In the genomic region with DNA sequence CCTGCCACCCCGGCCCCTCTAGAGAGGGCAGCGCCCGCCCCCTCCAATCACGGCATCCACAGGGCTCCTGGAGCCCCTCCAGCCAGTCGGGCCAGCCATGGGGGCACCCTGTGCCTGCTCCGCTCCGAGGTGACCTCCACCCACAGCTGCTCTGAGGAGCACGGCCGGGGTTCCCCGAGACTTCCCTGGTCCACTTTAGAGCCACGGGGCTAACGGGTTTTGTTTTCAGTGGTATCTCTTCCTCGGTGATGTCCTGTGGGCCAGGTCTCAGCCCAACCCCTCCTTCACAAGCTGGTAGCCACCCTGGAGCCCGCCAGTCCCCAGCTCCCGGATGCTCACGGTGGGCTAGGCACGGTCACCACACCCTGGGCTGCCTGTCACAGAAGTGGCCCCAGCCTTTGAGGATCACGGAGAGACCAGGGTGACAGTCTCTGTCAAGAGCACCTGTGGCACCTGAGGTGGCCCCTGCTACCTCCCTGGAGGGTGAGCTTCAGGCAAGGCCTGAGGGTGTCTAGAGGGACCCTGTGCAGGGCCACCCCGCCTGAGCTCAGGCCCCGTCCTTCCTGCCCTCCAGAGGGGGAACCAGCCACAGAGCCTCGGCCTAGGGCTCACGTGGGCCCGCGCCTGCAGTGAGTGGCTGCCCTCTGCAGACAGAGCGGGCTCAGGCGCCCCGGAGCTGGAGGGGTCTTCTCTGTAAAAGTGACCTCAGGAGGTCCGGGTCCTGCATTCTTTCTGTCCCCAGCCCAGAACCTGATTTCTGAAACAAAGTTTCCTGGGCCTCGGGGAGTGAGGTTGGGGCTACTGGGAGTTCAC, we compare ENCODE assay signal across 22 cellular contexts.
A peak's percentile ranks its signal among the peaks of the same experiment; 100 is the strongest.
DNase-seq lines count a peak whose midpoint lies in the region; FAIRE-seq and TF ChIP-seq lines count a peak whose summit lies in the region.
"Had no signal": no experiment of that assay in that cellular context is flagged by ENCODE, and none has a peak within 500 bp of the region (broad histone marks: within the 10 kb centered on the region; RNA-seq: fewer than 3 reads in every experiment).

No MANE protein-coding gene starts in this region.

- peak; percentile 51 for DNase-seq in activated CD4-positive, alpha-beta T cell treated with anti-CD3 and anti-CD28 coated beads, Interleukin-2, amount 10 ng/mL, durations not matched to agents 24 days and 14 days
- no peak for DNase-seq in activated CD4-positive, alpha-beta T cell treated with anti-CD3 and anti-CD28 coated beads, Interleukin-2, amount 50 U/mL, for 4 hours
- peak; percentile 19 for DNase-seq in GM12892 (ENCODE audit: insufficient read length)
- peak; percentile 69 for DNase-seq in coronary artery (ENCODE audit: low spot score)
- DNase-seq in posterior vena cava (ENCODE audit: low spot score), result peak; percentile 77
- DNase-seq in NCI-H524 treated with DMSO at 0.1 percent for 48 hours (lab: John Stamatoyannopoulos, UW), result no peak
- DNase-seq in NCI-H2196 (lab: John Stamatoyannopoulos, UW; ENCODE audit: unreplicated experiment), result no peak
- no peak for DNase-seq in stimulated activated CD8-positive, alpha-beta memory T cell treated with anti-CD3 and anti-CD28 coated beads, Interleukin-4, amount 100 ng/mL, for 48 hours
- DNase-seq: activated naive CD4-positive, alpha-beta T cell; body of pancreas; cortex of kidney; DMS53; gastrocnemius medialis; mammary epithelial cell; naive B cell; NCI-H1417; NCI-H2227 treated with DMSO at 0.1 percent for 48 hours; transverse colon had no signal

- H3K4me3 ChIP-seq in coronary artery, result no peak overlapping the region
- H3K4me3 ChIP-seq: body of pancreas, gastrocnemius medialis, prostate gland, transverse colon had no signal

- H3K36me3 Mint-ChIP-seq in activated CD4-positive, alpha-beta T cell treated with anti-CD3 and anti-CD28 coated beads, Interleukin-2, amount 10 ng/mL, durations not matched to agents 24 days and 14 days (ENCODE audit: low read depth), result no peaks in the 10 kb centered on the region
- H3K36me3 Mint-ChIP-seq: naive B cell; stimulated activated effector memory CD8-positive, alpha-beta T cell treated with anti-CD3 and anti-CD28 coated beads, Interleukin-12 subunit alpha, Interleukin-12 subunit beta, amount 100 ng/mL, for 72 hours had no signal

- no peak overlapping the region for H3K4me3 Mint-ChIP-seq in activated CD4-positive, alpha-beta T cell treated with anti-CD3 and anti-CD28 coated beads, Interleukin-2, amount 10 ng/mL, durations not matched to agents 24 days and 14 days
- H3K4me3 Mint-ChIP-seq: CD4-positive, alpha-beta T cell; naive B cell; stimulated activated effector memory CD8-positive, alpha-beta T cell treated with anti-CD3 and anti-CD28 coated beads, Interleukin-12 subunit alpha, Interleukin-12 subunit beta, amount 100 ng/mL, for 72 hours had no signal

- no peaks in the 10 kb centered on the region for H3K27me3 Mint-ChIP-seq in activated CD4-positive, alpha-beta T cell treated with anti-CD3 and anti-CD28 coated beads, Interleukin-2, amount 10 ng/mL, durations not matched to agents 24 days and 14 days

- H3K9me3 Mint-ChIP-seq in activated CD4-positive, alpha-beta T cell treated with anti-CD3 and anti-CD28 coated beads, Interleukin-2, amount 10 ng/mL, durations not matched to agents 24 days and 14 days, result no peaks in the 10 kb centered on the region
- H3K9me3 Mint-ChIP-seq: CD4-positive, alpha-beta T cell; stimulated activated effector memory CD8-positive, alpha-beta T cell treated with anti-CD3 and anti-CD28 coated beads, Interleukin-12 subunit alpha, Interleukin-12 subunit beta, amount 100 ng/mL, for 72 hours had no signal

- no peaks in the 10 kb centered on the region for H3K4me1 Mint-ChIP-seq in activated CD4-positive, alpha-beta T cell treated with anti-CD3 and anti-CD28 coated beads, Interleukin-2, amount 10 ng/mL, durations not matched to agents 24 days and 14 days
- H3K4me1 Mint-ChIP-seq: naive B cell had no signal

- intact Hi-C loops in activated CD4-positive, alpha-beta T cell treated with anti-CD3 and anti-CD28 coated beads, Interleukin-2, amount 10 ng/mL, durations not matched to agents 24 days and 14 days (cut with micrococcal nuclease), result no loop called here
- intact Hi-C loops in posterior vena cava (cut with DNase I), result no loop called here

- no peak for TF ChIP-seq POLR2A in GM12892 (IDR thresholded peaks at IDR 0.05; ENCODE audit: low read depth, low read length)

- H3K27ac ChIP-seq in coronary artery, result no peak overlapping the region
- H3K27ac ChIP-seq: body of pancreas, gastrocnemius medialis, prostate gland, transverse colon had no signal

- H3K27ac Mint-ChIP-seq in activated CD4-positive, alpha-beta T cell treated with anti-CD3 and anti-CD28 coated beads, Interleukin-2, amount 10 ng/mL, durations not matched to agents 24 days and 14 days, result no peak overlapping the region
- H3K27ac Mint-ChIP-seq: CD4-positive, alpha-beta T cell; stimulated activated effector memory CD8-positive, alpha-beta T cell treated with anti-CD3 and anti-CD28 coated beads, Interleukin-12 subunit alpha, Interleukin-12 subunit beta, amount 100 ng/mL, for 72 hours had no signal

- TF ChIP-seq CTCF in coronary artery (IDR thresholded peaks at IDR 0.05), result no peak

- FAIRE-seq in GM12892 (lab: Jason Lieb, UNC), result no peak
- FAIRE-seq: A204.1 had no signal

Comparison
In these comparisons a context has a peak if more than half of its experiments do, and no peak if none do; other contexts are left out.
1. DNase-seq: peak in activated CD4-positive, alpha-beta T cell treated with anti-CD3 and anti-CD28 coated beads, Interleukin-2, amount 10 ng/mL, durations not matched to agents 24 days and 14 days (single experiment), GM12892 (single experiment), coronary artery (single experiment) and posterior vena cava (single experiment); none in activated CD4-positive, alpha-beta T cell treated with anti-CD3 and anti-CD28 coated beads, Interleukin-2, amount 50 U/mL, for 4 hours (0 of 2), NCI-H524 treated with DMSO at 0.1 percent for 48 hours (single experiment), NCI-H2196 (single experiment) and stimulated activated CD8-positive, alpha-beta memory T cell treated with anti-CD3 and anti-CD28 coated beads, Interleukin-4, amount 100 ng/mL, for 48 hours (single experiment).